In genomic region chr6:134517145-134517658, GRCh38 we compare ENCODE assay signal across 8 cellular contexts.
DNase-seq lines count a peak whose midpoint lies in the region; ATAC-seq, FAIRE-seq and TF ChIP-seq lines count a peak whose summit lies in the region.

No MANE protein-coding gene starts in this region.

- H2BK12ac ChIP-seq in H1 (ENCODE audit: low read depth, low read length): peak overlapping the region; percentile 29; the same call in 1 of the 2 replicates

- H3K9me3 ChIP-seq in H1 (ENCODE audit: insufficient read depth in 2 of 2, low read depth in 1 of 2, low read length in 1 of 2): no peaks in the 10 kb centered on the region

- H3K79me2 ChIP-seq in H1 (ENCODE audit: control insufficient read depth in 1 of 2, insufficient read depth in 2 of 2, low read length in 2 of 2) (no peaks in the 10 kb centered on the region), mesendoderm (ENCODE audit: control insufficient read depth, insufficient read depth, low read length) (no peaks in the 10 kb centered on the region)

- no peak overlapping the region for H2BK20ac ChIP-seq in H1 (ENCODE audit: low read length)

- no peak overlapping the region; the same call in 1 of the 2 replicates for H3K18ac ChIP-seq in H1 (ENCODE audit: extremely low read depth, low read length)
- no peak overlapping the region for H3K18ac ChIP-seq in mesendoderm (ENCODE audit: low read length)

- TF ChIP-seq RAD21 in H1 (IDR thresholded peaks at IDR 0.05 in 1 of 2, conservative IDR thresholded peaks at IDR 0.05 in 1 of 2; ENCODE audit: low read depth in 2 of 2, low read length in 2 of 2): no peak

- ATAC-seq in HG03432 (IDR thresholded peaks at IDR 0.05; ENCODE audit: unreplicated experiment): no peak
- no peak for ATAC-seq in activated CD4-positive, CD25-positive, alpha-beta regulatory T cell treated with anti-CD3 and anti-CD28 coated beads, Interleukin-2, amount 50 U/mL, for 24 hours

- H2BK5ac ChIP-seq in H1 (ENCODE audit: low read depth, low read length) (no peak overlapping the region), mesendoderm (ENCODE audit: low read length) (no peak overlapping the region)

- no peak overlapping the region for H4K91ac ChIP-seq in H1 (replicated peaks; ENCODE audit: insufficient read length, low read length)

- H4K5ac ChIP-seq in H1 (ENCODE audit: insufficient read length, low read depth, low read length): no peak overlapping the region
- no peak overlapping the region for H4K5ac ChIP-seq in mesendoderm (ENCODE audit: low read length)

- no peak overlapping the region for H4K8ac ChIP-seq in H1 (ENCODE audit: extremely low read depth, insufficient read depth, low read length)
- no peak overlapping the region for H4K8ac ChIP-seq in mesendoderm (ENCODE audit: low read depth, low read length)

- no peaks in the 10 kb centered on the region for H3K23me2 ChIP-seq in H1 (ENCODE audit: low read depth, low read length)

- no peak overlapping the region for H3K14ac ChIP-seq in H1 (ENCODE audit: insufficient read length)

- H3K27me3 ChIP-seq in H1 (replicated peaks in 1 of 4; ENCODE audit: control insufficient read depth in 3 of 4, extremely low read depth in 1 of 4, insufficient read depth in 3 of 4, low read length in 3 of 4): no peaks in the 10 kb centered on the region
- H3K27me3 ChIP-seq in mesendoderm (ENCODE audit: insufficient read depth, low read length, poor library complexity): no peaks in the 10 kb centered on the region

- H3K79me1 ChIP-seq in H1 (ENCODE audit: low read depth, low read length): no peaks in the 10 kb centered on the region
- no peaks in the 10 kb centered on the region for H3K79me1 ChIP-seq in mesendoderm (ENCODE audit: low read length)

- TF ChIP-seq POLR2A in H1 (IDR thresholded peaks at IDR 0.05; ENCODE audit: control extremely low read depth in 1 of 2, low read depth in 2 of 2, low read length in 2 of 2): no peak

- peak; percentile 51 for DNase-seq in DMS53 (lab: John Stamatoyannopoulos, UW)
- DNase-seq in NCI-H510A treated with DMSO at 0.1 percent for 48 hours (lab: John Stamatoyannopoulos, UW): peak; percentile 26
- DNase-seq in H1 (ENCODE audit: low read depth in 1 of 2, low spot score in 2 of 2): peak in 1 of 2 experiments; percentile 53
- peak; percentile 74 for DNase-seq in mesendoderm
- no peak for DNase-seq in D721Med (ENCODE audit: insufficient read length, low spot score)
- DNase-seq in NK-92 treated with Interleukin-12 subunit alpha and Interleukin-12 subunit beta, amount 100 ng/mL, for 24 hours (lab: John Stamatoyannopoulos, UW): no peak

- TF ChIP-seq CTCF in H1 (IDR thresholded peaks at IDR 0.05; ENCODE audit: control extremely low read depth in 1 of 3, insufficient read depth in 1 of 3, low read depth in 1 of 3, low read length in 3 of 3) (no peak), D721Med (IDR thresholded peaks at IDR 0.05; ENCODE audit: insufficient read depth, missing control alignments) (no peak)

- 55% methylated on average over 9 of the region's 9 CpGs; no CpG with 5 or more reads in 1 of the 2 experiments for WGBS in H1 (ENCODE audit: extremely low coverage in 1 of 2, insufficient coverage in 1 of 2, insufficient read length in 1 of 2, insufficient replicate concordance in 2 of 2, low coverage in 1 of 2, low lambda C conversion rate in 2 of 2, missing lambda C conversion rate in 1 of 2), 2 experiments
- WGBS in mesendoderm (ENCODE audit: extremely low coverage, insufficient coverage, low lambda C conversion rate): no CpG with 5 or more reads among the region's 9 CpGs

- H3K9ac ChIP-seq in H1 (replicated peaks in 1 of 4; ENCODE audit: extremely low read depth in 1 of 4, low read depth in 3 of 4, low read length in 3 of 4): no peak overlapping the region; a peak in 1 of 7 replicates
- no peak overlapping the region for H3K9ac ChIP-seq in mesendoderm (ENCODE audit: low read length)

- CTCF ChIA-PET in H1 (lab: Charles Lee; ENCODE audit: partially characterized antibody): interaction anchor here (0.6 to 1.5 kb wide), 8 partner anchors 9 to 395 kb away, joined by 3 to 6 read pairs (median 3); no protein-coding TSS in a partner anchor

- FAIRE-seq in H1 (lab: Jason Lieb, UNC) (no peak), D721Med (lab: Jason Lieb, UNC) (no peak)

- no peak overlapping the region for H3K4ac ChIP-seq in H1 (replicated peaks; ENCODE audit: insufficient read length, low read depth, low read length)
- H3K4ac ChIP-seq in mesendoderm (ENCODE audit: low read depth, low read length): peak overlapping the region; percentile 12

- no peaks in the 10 kb centered on the region for H4K20me1 ChIP-seq in H1 (replicated peaks in 1 of 2; ENCODE audit: control insufficient read depth in 1 of 2, insufficient read depth in 2 of 2, low read length in 2 of 2)

- no peak for TF ChIP-seq EP300 in H1 (IDR thresholded peaks at IDR 0.05; ENCODE audit: borderline replicate concordance in 1 of 2, low read depth in 2 of 2, low read length in 2 of 2)

- H2BK120ac ChIP-seq in H1 (replicated peaks; ENCODE audit: low read depth, low read length) (no peak overlapping the region), mesendoderm (ENCODE audit: low read depth, low read length) (no peak overlapping the region)

- peak overlapping the region; percentile 89; the same call in 1 of the 2 replicates for H2AFZ ChIP-seq in H1 (ENCODE audit: low read length)

- H3K27ac ChIP-seq in H1 (ENCODE audit: low read depth, low read length): no peak overlapping the region
- H3K27ac ChIP-seq in mesendoderm (ENCODE audit: low read depth, low read length): no peak overlapping the region

- H2BK15ac ChIP-seq in H1 (ENCODE audit: low read length) (no peak overlapping the region; the same call in 1 of the 2 replicates), mesendoderm (replicated peaks; ENCODE audit: low read depth) (no peak overlapping the region)

- H3K56ac ChIP-seq in H1 (replicated peaks; ENCODE audit: insufficient read length, low read depth, low read length) (no peak overlapping the region), mesendoderm (ENCODE audit: low read length) (no peak overlapping the region)

- peak overlapping the region in 2 of 4 experiments; percentile 16 to 32; a peak in 3 of 8 replicates for H3K4me3 ChIP-seq in H1 (ENCODE audit: extremely low read depth in 1 of 4, insufficient read depth in 2 of 4, low read depth in 3 of 4, low read length in 4 of 4)
- no peak overlapping the region for H3K4me3 ChIP-seq in mesendoderm (ENCODE audit: low read length)

- H3K36me3 ChIP-seq in H1 (ENCODE audit: control insufficient read depth in 2 of 4, insufficient read depth in 4 of 4, low read length in 3 of 4) (no peaks in the 10 kb centered on the region), mesendoderm (ENCODE audit: control insufficient read depth, insufficient read depth, low read length) (no peaks in the 10 kb centered on the region)

- H2AK5ac ChIP-seq in H1 (ENCODE audit: low read depth, low read length) (no peak overlapping the region), mesendoderm (ENCODE audit: low read length) (no peak overlapping the region)

- no peak overlapping the region for H3K23ac ChIP-seq in H1 (ENCODE audit: insufficient read length)
- no peak overlapping the region for H3K23ac ChIP-seq in mesendoderm (ENCODE audit: low read length)

- POLR2A ChIA-PET in H1 (lab: Charles Lee; ENCODE audit: partially characterized antibody): no interaction called here

- H3K4me2 ChIP-seq in H1 (ENCODE audit: insufficient read depth in 1 of 2, low read depth in 2 of 2, low read length in 2 of 2) (peak overlapping the region; percentile 56 to 66), mesendoderm (ENCODE audit: low read length) (no peak overlapping the region)

- H3K4me1 ChIP-seq in H1 (replicated peaks in 1 of 4; ENCODE audit: control insufficient read depth in 3 of 4, insufficient read depth in 4 of 4, low read length in 3 of 4) (peaks cover 0 to 5% (median 3%) of the 10 kb centered on the region in 4 experiments; a peak in 4 of 7 replicates), mesendoderm (ENCODE audit: control insufficient read depth, low read depth, low read length) (peaks cover 1% of the 10 kb centered on the region)

TF ChIP-seq in H1, 55 proteins besides CTCF, POLR2A, EP300 and RAD21:
- no peak for TF ChIP-seq EZH2 (IDR thresholded peaks at IDR 0.05; ENCODE audit: low read depth, low read length, severe bottlenecking)
- TF ChIP-seq ASH2L (IDR thresholded peaks at IDR 0.05; ENCODE audit: low read length): peak; percentile 63
- TF ChIP-seq USF2 (IDR thresholded peaks at IDR 0.05; ENCODE audit: low read length): no peak
- no peak for TF ChIP-seq POU5F1 (IDR thresholded peaks at IDR 0.05; ENCODE audit: low read depth, low read length)
- TF ChIP-seq KDM4A (IDR thresholded peaks at IDR 0.05; ENCODE audit: low read depth, low read length, severe bottlenecking): no peak
- no peak for TF ChIP-seq ATF3 (IDR thresholded peaks at IDR 0.05; ENCODE audit: insufficient read depth, low read depth, low read length)

Comparison
In these comparisons a context has a peak if more than half of its experiments do, and no peak if none do; other contexts are left out.
1. DNase-seq: peak in DMS53 (single experiment), NCI-H510A treated with DMSO at 0.1 percent for 48 hours (single experiment) and mesendoderm (single experiment); none in D721Med (single experiment) and NK-92 treated with Interleukin-12 subunit alpha and Interleukin-12 subunit beta, amount 100 ng/mL, for 24 hours (single experiment).